Comparison of ENCODE assay signal across 23 cellular contexts in the genomic region with DNA sequence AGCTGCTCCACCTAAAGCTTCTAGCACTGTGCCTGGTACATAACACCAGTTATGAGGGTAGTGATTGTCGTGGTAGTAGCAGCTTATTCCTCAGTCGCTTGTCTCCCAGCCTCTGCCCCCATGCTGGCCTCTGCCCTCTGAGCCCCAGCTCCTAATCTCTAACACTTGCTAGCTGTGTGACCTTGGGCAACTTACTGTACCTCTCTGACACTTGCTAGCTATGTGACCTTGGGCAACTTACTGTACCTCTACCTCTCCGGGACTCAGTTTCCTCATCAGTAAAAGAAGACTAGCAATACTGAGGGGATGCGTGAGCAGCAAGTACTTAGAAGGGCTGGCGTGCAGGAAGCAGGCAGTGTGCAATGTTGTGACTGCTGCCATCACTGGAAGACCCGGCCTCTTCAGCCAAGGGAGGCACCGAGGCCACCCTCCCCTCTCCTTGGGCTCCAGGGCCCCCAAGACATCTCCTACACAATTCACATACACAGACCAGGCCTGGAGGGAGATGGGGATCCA. TPM values are rescaled to one million over a fixed set of nuclear protein-coding genes. Genes with fewer than 3 reads are reported as not detected.
DNase-seq lines count a peak whose midpoint lies in the region; ATAC-seq, FAIRE-seq and TF ChIP-seq lines count a peak whose summit lies in the region.
"Had no signal": no experiment of that assay in that cellular context is flagged by ENCODE, and none has a peak within 500 bp of the region (broad histone marks: within the 10 kb centered on the region; RNA-seq: fewer than 3 reads in every experiment).

No MANE protein-coding gene starts in this region.

- H3K4me1 Mint-ChIP-seq in nephron progenitor cell: peaks cover 73% of the 10 kb centered on the region
- H3K4me1 Mint-ChIP-seq in activated T-helper 1 cell treated with anti-CD3 and anti-CD28 coated beads, Interleukin-12 subunit alpha, Interleukin-12 subunit beta, Interleukin-2, Interleukin-4 antibody, amounts not matched to agents 30 ng/mL and 10 ng/mL and 1 ng/mL, durations not matched to agents 14 hours and 24 hours and 36 hours (ENCODE audit: low read depth): no peaks in the 10 kb centered on the region

- BruUV-seq in K562 (replicated peaks; lab: Mats Ljungman, UMichigan): no TSS peak

- no peak overlapping the region for H3K27ac Mint-ChIP-seq in nephron progenitor cell
- H3K27ac Mint-ChIP-seq in activated T-helper 1 cell treated with anti-CD3 and anti-CD28 coated beads, Interleukin-12 subunit alpha, Interleukin-12 subunit beta, Interleukin-2, Interleukin-4 antibody, amounts not matched to agents 30 ng/mL and 10 ng/mL and 1 ng/mL, durations not matched to agents 14 hours and 24 hours and 36 hours: no peak overlapping the region
- H3K27ac Mint-ChIP-seq: GM23338, IgD-negative memory B cell had no signal

- no peaks in the 10 kb centered on the region for H3K9me3 ChIP-seq in K562 (replicated peaks; ENCODE audit: control insufficient read depth, insufficient read depth, low read depth, low read length)
- H3K9me3 ChIP-seq: BE2C had no signal

- H3K36me3 ChIP-seq in K562 (ENCODE audit: control insufficient read depth, insufficient read depth, low read length): no peaks in the 10 kb centered on the region
- H3K36me3 ChIP-seq: BE2C had no signal

- no peaks in the 10 kb centered on the region for H3K9me3 Mint-ChIP-seq in nephron progenitor cell
- H3K9me3 Mint-ChIP-seq in activated T-helper 1 cell treated with anti-CD3 and anti-CD28 coated beads, Interleukin-12 subunit alpha, Interleukin-12 subunit beta, Interleukin-2, Interleukin-4 antibody, amounts not matched to agents 30 ng/mL and 10 ng/mL and 1 ng/mL, durations not matched to agents 14 hours and 24 hours and 36 hours: no peaks in the 10 kb centered on the region
- H3K9me3 Mint-ChIP-seq: GM23338, H9, IgD-negative memory B cell had no signal

- H3K27ac ChIP-seq in RWPE1 (peak overlapping the region; percentile 47), K562 (ENCODE audit: extremely low read depth, low read depth, low read length) (no peak overlapping the region)
- H3K27ac ChIP-seq: PC-9 had no signal

- TF ChIP-seq POLR2A in K562 (conservative IDR thresholded peaks at IDR 0.05): no peak

- CTCF ChIA-PET in RWPE1 (lab: Yijun Ruan, JAX) (interaction anchor here (1.0 kb wide), 2 partner anchors 15 to 45 kb away, joined by 3 to 4 read pairs; no protein-coding TSS in a partner anchor), K562 (lab: Yijun Ruan, JAX; ENCODE audit: low intra/inter-chr PET ratio) (interaction anchor here (0.6 kb wide), 1 partner anchor 380 kb away, joined by 3 read pairs; no protein-coding TSS in a partner anchor)

- WGBS in K562 (ENCODE audit: insufficient coverage, low coverage, missing lambda C conversion rate): 3% methylated on average over 7 of the region's 7 CpGs

- no peak overlapping the region for H3K4me3 ChIP-seq in K562
- H3K4me3 ChIP-seq: GM23338, PC-9 had no signal

- ATAC-seq in K562: no peak
- no peak for ATAC-seq in HG03457 (IDR thresholded peaks at IDR 0.05; ENCODE audit: unreplicated experiment)
- ATAC-seq in omental fat pad (ENCODE audit: low FRiP score): no peak
- ATAC-seq: GM23338 had no signal

- intact Hi-C loops in K562 (cut with micrococcal nuclease): no loop called here
- intact Hi-C loops in activated T-helper 1 cell treated with anti-CD3 and anti-CD28 coated beads, Interleukin-12 subunit alpha, Interleukin-12 subunit beta, Interleukin-2, Interleukin-4 antibody, amounts not matched to agents 30 ng/mL and 10 ng/mL and 1 ng/mL, durations not matched to agents 14 hours and 24 hours and 36 hours (cut with micrococcal nuclease): no loop called here

- no peaks in the 10 kb centered on the region for H3K9me1 ChIP-seq in K562 (ENCODE audit: control insufficient read depth, insufficient read depth, low read length)

- H2AFZ ChIP-seq in K562 (ENCODE audit: low read depth, low read length): no peak overlapping the region
- H2AFZ ChIP-seq: GM23338, PC-9 had no signal

- peaks cover 18% of the 10 kb centered on the region; the same call in 1 of the 2 replicates for H4K20me1 ChIP-seq in K562 (replicated peaks; ENCODE audit: control insufficient read depth, insufficient read depth, low read length)

- no peaks in the 10 kb centered on the region for H3K79me2 ChIP-seq in K562 (ENCODE audit: control insufficient read depth, insufficient read depth, low read length)

- POLR2A ChIA-PET in RWPE1 (lab: Yijun Ruan, JAX; ENCODE audit: low non-redundant PET) (no interaction called here), K562 (lab: Yijun Ruan, JAX) (interaction anchor here (0.6 kb wide), 1 partner anchor 13 kb away, joined by 3 read pairs; no protein-coding TSS in a partner anchor)

- in situ Hi-C loops in K562 (cut with MboI): no loop called here

- no peak for TF ChIP-seq CTCF in RWPE1 (conservative IDR thresholded peaks at IDR 0.05; ENCODE audit: low read depth)
- TF ChIP-seq CTCF in K562 (IDR thresholded peaks at IDR 0.05 in 2 of 3, conservative IDR thresholded peaks at IDR 0.05 in 1 of 3; ENCODE audit: insufficient read depth in 2 of 3, low read depth in 1 of 3, low read length in 3 of 3): no peak
- no peak for TF ChIP-seq CTCF in nephron progenitor cell (IDR thresholded peaks at IDR 0.05)
- no peak for TF ChIP-seq CTCF in omental fat pad (IDR thresholded peaks at IDR 0.05)

- DNase-seq in RWPE1 (ENCODE audit: low spot score) (no peak), K562 (ENCODE audit: extremely low read depth in 1 of 4, low spot score in 3 of 4) (no peak), nephron progenitor cell (no peak), omental fat pad (ENCODE audit: low spot score) (no peak), NCI-H187 treated with DMSO at 0.1 percent for 48 hours (lab: John Stamatoyannopoulos, UW) (no peak)
- no peak for DNase-seq in activated T-helper 1 cell treated with anti-CD3 and anti-CD28 coated beads, Interleukin-12 subunit alpha, Interleukin-12 subunit beta, Interleukin-2, Interleukin-4 antibody, amounts not matched to agents 30 ng/mL and 10 ng/mL and 1 ng/mL, durations not matched to agents 14 hours and 24 hours and 36 hours (ENCODE audit: low spot score)
- DNase-seq: ACHN, BE2C, Calu3, DMS79 treated with DMSO at 0.1 percent for 48 hours, H9, NCI-H1048, NCI-H1417, NCI-H1694, NCI-H2081, NCI-H2227 treated with DMSO at 0.1 percent for 48 hours, NCI-H526 treated with DMSO at 0.1 percent for 48 hours, PC-9, SHP77 had no signal

- H3K36me3 Mint-ChIP-seq in nephron progenitor cell (ENCODE audit: low read depth): peaks cover 56% of the 10 kb centered on the region
- no peaks in the 10 kb centered on the region for H3K36me3 Mint-ChIP-seq in activated T-helper 1 cell treated with anti-CD3 and anti-CD28 coated beads, Interleukin-12 subunit alpha, Interleukin-12 subunit beta, Interleukin-2, Interleukin-4 antibody, amounts not matched to agents 30 ng/mL and 10 ng/mL and 1 ng/mL, durations not matched to agents 14 hours and 24 hours and 36 hours (ENCODE audit: low read depth)
- H3K36me3 Mint-ChIP-seq: IgD-negative memory B cell had no signal

- TF ChIP-seq RAD21 in K562 (CRISPR knock-in tag; conservative IDR thresholded peaks at IDR 0.05 in 1 of 2, IDR thresholded peaks at IDR 0.05 in 1 of 2): no peak

- no peak overlapping the region for H3K9ac ChIP-seq in K562 (ENCODE audit: insufficient read depth in 1 of 2, low read depth in 2 of 2, low read length in 2 of 2)

- H3K4me3 Mint-ChIP-seq in nephron progenitor cell: peak overlapping the region; percentile 32
- no peak overlapping the region for H3K4me3 Mint-ChIP-seq in activated T-helper 1 cell treated with anti-CD3 and anti-CD28 coated beads, Interleukin-12 subunit alpha, Interleukin-12 subunit beta, Interleukin-2, Interleukin-4 antibody, amounts not matched to agents 30 ng/mL and 10 ng/mL and 1 ng/mL, durations not matched to agents 14 hours and 24 hours and 36 hours
- H3K4me3 Mint-ChIP-seq: GM23338, H9, IgD-negative memory B cell had no signal

- FAIRE-seq in K562 (lab: Jason Lieb, UNC): no peak
- FAIRE-seq: GM18507 had no signal

- TF ChIP-seq EP300 in K562 (IDR thresholded peaks at IDR 0.05; ENCODE audit: low read length): no peak

- H3K4me1 ChIP-seq in K562 (replicated peaks in 1 of 2; ENCODE audit: control insufficient read depth in 2 of 2, insufficient read depth in 2 of 2, low read length in 2 of 2): peaks cover 0 to 5% of the 10 kb centered on the region in 2 experiments; a peak in 1 of 5 replicates
- H3K4me1 ChIP-seq: BE2C had no signal

- H3K4me2 ChIP-seq in K562 (ENCODE audit: insufficient read depth, low read length): no peak overlapping the region
- H3K4me2 ChIP-seq: GM23338, PC-9 had no signal

- H3K27me3 ChIP-seq in K562 (ENCODE audit: control insufficient read depth in 2 of 2, insufficient read depth in 2 of 2, low read length in 2 of 2): peaks cover 40 to 67% of the 10 kb centered on the region in 2 experiments; a peak in 4 of 5 replicates
- H3K27me3 ChIP-seq: BE2C had no signal

- H3K27me3 Mint-ChIP-seq in nephron progenitor cell (ENCODE audit: low read depth, poor library complexity): peaks cover under 1% of the 10 kb centered on the region
- peaks cover 7% of the 10 kb centered on the region for H3K27me3 Mint-ChIP-seq in activated T-helper 1 cell treated with anti-CD3 and anti-CD28 coated beads, Interleukin-12 subunit alpha, Interleukin-12 subunit beta, Interleukin-2, Interleukin-4 antibody, amounts not matched to agents 30 ng/mL and 10 ng/mL and 1 ng/mL, durations not matched to agents 14 hours and 24 hours and 36 hours (ENCODE audit: insufficient read depth)

RNA-seq across cellular contexts. Expression of a gene that starts 9.9 kb away (rescaled TPM):
- total RNA-seq in K562 (2011; cell fraction: chromatin; rRNA removed; ENCODE audit: low replicate concordance): not detected in 2 replicates
- not detected in 2 replicates for total RNA-seq in K562 (2011; cell fraction: nucleolus; rRNA removed)
- total RNA-seq in K562 (2011; cell fraction: nucleoplasm; rRNA removed): not detected in 2 replicates
- total RNA-seq in K562 (2014; rRNA removed) (not detected in 2 replicates), K562 (2014; rRNA removed; fragmentation: Illumina TruSeq; extraction: Trizol) (not detected in 2 replicates), K562 (2015; rRNA removed; fragmentation: Illumina TruSeq; extraction: Trizol) (not detected in 2 replicates), K562 (2021) (not detected in 2 replicates), omental fat pad (100 to 1,000 TPM in 1 of 4 donors, 10 to 100 TPM in 3; 24.3 to 120 (median 45.3) TPM)
- polyA plus RNA-seq in K562 (2011; rRNA removed) (not detected in 2 replicates), K562 (2014; fragmentation: Illumina TruSeq; extraction: Trizol) (not detected in 2 replicates), K562 (2014; fragmentation: Nextera tagmentation; extraction: Ambion mirVana) (not detected), K562 (2014; rRNA removed) (not detected in 2 replicates)
- polyA plus RNA-seq in K562 (2011; cell fraction: cytosol; rRNA removed): not detected in 2 replicates
- not detected in 2 replicates for polyA plus RNA-seq in K562 (2011; cell fraction: nucleus; rRNA removed)
- not detected in 2 replicates for polyA plus RNA-seq in K562 (2012)
- polyA minus RNA-seq in K562 (2011; rRNA and poly(A)+ RNA removed): not detected in 2 replicates
- polyA minus RNA-seq in K562 (2011; cell fraction: cytosol; rRNA and poly(A)+ RNA removed): not detected in 2 replicates
- polyA minus RNA-seq in K562 (2011; cell fraction: nucleus; rRNA and poly(A)+ RNA removed): not detected in 2 replicates
- total RNA-seq in activated T-helper 1 cell treated with anti-CD3 and anti-CD28 coated beads, Interleukin-12 subunit alpha, Interleukin-12 subunit beta, Interleukin-2, Interleukin-4 antibody, amounts not matched to agents 30 ng/mL and 10 ng/mL and 1 ng/mL, durations not matched to agents 14 hours and 24 hours and 36 hours: not detected in 2 replicates
- polyA plus RNA-seq: IgD-negative memory B cell had no signal

Comparison
In these comparisons a context has a peak if more than half of its experiments do, and no peak if none do; other contexts are left out.
1. RNA of a gene that starts 9.9 kb away (total RNA-seq): 24.3 to 120 TPM in omental fat pad; not detected in K562 and not detected in activated T-helper 1 cell treated with anti-CD3 and anti-CD28 coated beads, Interleukin-12 subunit alpha, Interleukin-12 subunit beta, Interleukin-2, Interleukin-4 antibody, amounts not matched to agents 30 ng/mL and 10 ng/mL and 1 ng/mL, durations not matched to agents 14 hours and 24 hours and 36 hours; every median in the first group is over 10 times any median in the second.